Comparison of ENCODE assay signal across 9 cellular contexts in the genomic region with DNA sequence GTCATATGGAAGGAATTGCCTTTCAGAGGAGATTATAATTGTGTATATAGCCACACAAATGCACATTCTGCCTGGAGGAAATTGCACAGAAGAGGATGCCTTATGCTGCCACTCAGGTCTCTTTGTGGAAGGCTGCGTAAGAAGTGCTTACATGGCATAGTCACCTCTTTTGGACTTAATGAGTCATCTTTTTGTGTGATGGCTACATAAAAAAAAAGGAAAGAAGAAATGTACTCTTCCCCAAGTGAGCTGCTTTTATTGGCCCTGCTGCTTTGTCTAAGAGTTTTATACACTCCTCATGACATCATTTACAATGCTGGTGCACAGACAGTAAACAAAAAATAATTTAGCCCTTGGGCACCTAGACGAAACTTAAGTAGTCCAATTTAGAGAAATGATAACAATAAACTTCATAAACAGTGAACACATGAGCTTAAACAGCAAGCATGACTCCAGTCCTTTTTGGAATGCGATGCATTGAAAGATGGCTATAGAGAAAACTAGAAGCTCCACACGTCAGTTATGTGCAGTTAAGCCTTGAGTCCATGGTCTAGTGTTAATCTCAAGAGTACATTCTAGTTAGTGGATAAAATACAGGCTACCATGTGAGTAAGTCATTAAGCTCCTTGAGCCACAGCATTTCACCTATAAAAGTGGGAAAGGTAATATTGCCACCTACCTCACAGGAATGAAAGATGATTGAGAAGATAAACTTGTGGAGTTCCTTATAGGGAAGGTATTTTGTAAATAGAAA. TPM values are rescaled to one million over a fixed set of nuclear protein-coding genes. Genes with fewer than 3 reads are reported as not detected.
DNase-seq lines count a peak whose midpoint lies in the region; ATAC-seq and TF ChIP-seq lines count a peak whose summit lies in the region.
"Had no signal": no experiment of that assay in that cellular context is flagged by ENCODE, and none has a peak within 500 bp of the region (broad histone marks: within the 10 kb centered on the region; RNA-seq: fewer than 3 reads in every experiment).

No MANE protein-coding gene starts in this region.

- H3K36me3 ChIP-seq in sigmoid colon (no peaks in the 10 kb centered on the region), SJCRH30 (no peaks in the 10 kb centered on the region)
- H3K36me3 ChIP-seq: MG63 had no signal

- peak in 2 of 4 donors; percentile 32 to 70 for TF ChIP-seq EP300 in sigmoid colon (IDR thresholded peaks at IDR 0.05)

- WGBS in sigmoid colon, 2 donors: 12 to 59% methylated on average over 4 of the region's 4 CpGs

- ATAC-seq in HG03439 (IDR thresholded peaks at IDR 0.05; ENCODE audit: unreplicated experiment): no peak
- ATAC-seq in HG03045 (IDR thresholded peaks at IDR 0.05; ENCODE audit: unreplicated experiment): no peak

- H3K4me3 ChIP-seq in epithelial cell of esophagus (ENCODE audit: low read length): no peak overlapping the region
- no peak overlapping the region for H3K4me3 ChIP-seq in sigmoid colon
- H3K4me3 ChIP-seq in SJCRH30: no peak overlapping the region
- H3K4me3 ChIP-seq: MG63 had no signal

- TF ChIP-seq CTCF in epithelial cell of esophagus (IDR thresholded peaks at IDR 0.05; ENCODE audit: insufficient read depth, low read depth, low read length, missing control alignments): no peak
- no peak for TF ChIP-seq CTCF in sigmoid colon (IDR thresholded peaks at IDR 0.05)

- no peak for TF ChIP-seq POLR2A in sigmoid colon (IDR thresholded peaks at IDR 0.05)

- H3K27me3 ChIP-seq in sigmoid colon (no peaks in the 10 kb centered on the region), SJCRH30 (no peaks in the 10 kb centered on the region)
- H3K27me3 ChIP-seq: MG63 had no signal

- intact Hi-C loops in sigmoid colon (cut with DNase I): loop anchor here (5.0 kb wide), 1 partner anchor 54 kb away; no protein-coding TSS in a partner anchor

- no peaks in the 10 kb centered on the region for H3K9me3 ChIP-seq in sigmoid colon
- H3K9me3 ChIP-seq in SJCRH30 (replicated peaks): no peaks in the 10 kb centered on the region
- H3K9me3 ChIP-seq: MG63 had no signal

- peak overlapping the region in 3 of 4 donors; percentile 48 to 75 (median 58) for H3K27ac ChIP-seq in sigmoid colon
- H3K27ac ChIP-seq in SJCRH30: no peak overlapping the region

- peak; percentile 67 for DNase-seq in GM04504 (ENCODE audit: low read depth)
- DNase-seq in NCI-H226: peak; percentile 11
- peak; percentile 84 for DNase-seq in epithelial cell of esophagus (ENCODE audit: low read depth)
- DNase-seq in sigmoid colon: no peak
- no peak for DNase-seq in SJCRH30
- DNase-seq: activated naive CD4-positive, alpha-beta T cell treated with anti-CD3 and anti-CD28 coated beads for 36 hours; MG63 had no signal

- peaks cover 0 to 13% (median 5%) of the 10 kb centered on the region in 4 donors for H3K4me1 ChIP-seq in sigmoid colon
- H3K4me1 ChIP-seq in SJCRH30: no peaks in the 10 kb centered on the region

RNA-seq across cellular contexts. Expression of a gene that starts 12.0 kb away (rescaled TPM):
- 10 to 100 TPM; 16.8 to 29.4 (median 20.9) TPM for total RNA-seq in sigmoid colon
- polyA plus RNA-seq in sigmoid colon: 10 to 100 TPM; 12.9 to 26.8 (median 24.6) TPM
- 22.3 and 24.5 TPM in 2 replicates for total RNA-seq in SJCRH30 (2014; rRNA removed; shearing (Covaris generic))

RNA-seq across cellular contexts. Expression of a gene that starts 30.2 kb away (rescaled TPM):
- total RNA-seq in sigmoid colon: 10 to 100 TPM in 1 of 4 donors, 1 to 10 TPM in 3; 2.1 to 14.4 (median 6.0) TPM
- 10 to 100 TPM in 1 of 3 donors, 1 to 10 TPM in 2; 2.4 to 17.6 (median 2.8) TPM for polyA plus RNA-seq in sigmoid colon
- 6.6 and 6.8 TPM in 2 replicates for total RNA-seq in SJCRH30 (2014; rRNA removed; shearing (Covaris generic))

Comparison
In these comparisons a context has a peak if more than half of its experiments do, and no peak if none do; other contexts are left out.
1. DNase-seq: peak in GM04504 (single experiment), NCI-H226 (single experiment) and epithelial cell of esophagus (single experiment); none in sigmoid colon (single experiment) and SJCRH30 (0 of 2).